Comparison of ENCODE assay signal across 9 cellular contexts in genomic region chr11:47918882-47919495, GRCh38.
DNase-seq lines count a peak whose midpoint lies in the region; ATAC-seq and TF ChIP-seq lines count a peak whose summit lies in the region.
"Had no signal": no experiment of that assay in that cellular context is flagged by ENCODE, and none has a peak within 500 bp of the region (broad histone marks: within the 10 kb centered on the region; RNA-seq: fewer than 3 reads in every experiment).

No MANE protein-coding gene starts in this region.

- H3K9ac ChIP-seq in BLaER1 (peak overlapping the region; percentile 2; the same call in 1 of the 2 replicates), Karpas-422 (ENCODE audit: low read length) (peak overlapping the region; percentile 84; the same call in 1 of the 2 replicates), neural progenitor cell (no peak overlapping the region)

- H4K20me1 ChIP-seq in BLaER1: no peaks in the 10 kb centered on the region
- H4K20me1 ChIP-seq in Karpas-422 (ENCODE audit: insufficient read depth, low read depth, low read length): no peaks in the 10 kb centered on the region
- no peaks in the 10 kb centered on the region for H4K20me1 ChIP-seq in neural progenitor cell (ENCODE audit: low read depth)

- H3K27me3 Mint-ChIP-seq in central memory CD8-positive, alpha-beta T cell: no peaks in the 10 kb centered on the region
- peaks cover 4% of the 10 kb centered on the region for H3K27me3 Mint-ChIP-seq in neural progenitor cell (ENCODE audit: insufficient read depth, low read depth)
- H3K27me3 Mint-ChIP-seq: activated CD4-positive, alpha-beta memory T cell treated with anti-CD3 and anti-CD28 coated beads, Interleukin-2, amount 10 ng/mL, durations not matched to agents 7 days and 5 days had no signal

- no peak overlapping the region for H3K4me3 Mint-ChIP-seq in central memory CD8-positive, alpha-beta T cell
- H3K4me3 Mint-ChIP-seq in neural progenitor cell: no peak overlapping the region
- H3K4me3 Mint-ChIP-seq: activated CD4-positive, alpha-beta memory T cell treated with anti-CD3 and anti-CD28 coated beads, Interleukin-2, amount 10 ng/mL, durations not matched to agents 7 days and 5 days had no signal

- peaks cover 46% of the 10 kb centered on the region for H3K4me1 Mint-ChIP-seq in central memory CD8-positive, alpha-beta T cell
- peaks cover 28% of the 10 kb centered on the region for H3K4me1 Mint-ChIP-seq in neural progenitor cell

- peak overlapping the region; percentile 73 for H3K4me2 ChIP-seq in BLaER1
- peak overlapping the region; percentile 82 for H3K4me2 ChIP-seq in Karpas-422 (ENCODE audit: low read depth, low read length, poor library complexity, severe bottlenecking)
- no peak overlapping the region for H3K4me2 ChIP-seq in neural progenitor cell

- no peaks in the 10 kb centered on the region for H3K9me2 ChIP-seq in Karpas-422 (replicated peaks; ENCODE audit: insufficient read depth, low read length)

- H3K79me2 ChIP-seq in Karpas-422 (ENCODE audit: low read length) (no peaks in the 10 kb centered on the region), neural progenitor cell (ENCODE audit: low read depth) (no peaks in the 10 kb centered on the region)

- no peak overlapping the region for H2AFZ ChIP-seq in Karpas-422 (ENCODE audit: low read length)
- H2AFZ ChIP-seq in neural progenitor cell (replicated peaks): no peak overlapping the region

- H3K9me3 Mint-ChIP-seq in central memory CD8-positive, alpha-beta T cell: no peaks in the 10 kb centered on the region
- no peaks in the 10 kb centered on the region for H3K9me3 Mint-ChIP-seq in neural progenitor cell
- H3K9me3 Mint-ChIP-seq: activated CD4-positive, alpha-beta memory T cell treated with anti-CD3 and anti-CD28 coated beads, Interleukin-2, amount 10 ng/mL, durations not matched to agents 7 days and 5 days had no signal

- H3K36me3 ChIP-seq in BLaER1 (no peaks in the 10 kb centered on the region), Karpas-422 (ENCODE audit: insufficient read depth, low read length) (no peaks in the 10 kb centered on the region), neural progenitor cell (no peaks in the 10 kb centered on the region)

- H3K27ac ChIP-seq in BLaER1 (peak overlapping the region; percentile 80; the same call in 1 of the 2 replicates), Karpas-422 (ENCODE audit: low read length) (peak overlapping the region; percentile 98), neural progenitor cell (no peak overlapping the region)

- peak overlapping the region; percentile 75 for H3K27ac Mint-ChIP-seq in central memory CD8-positive, alpha-beta T cell (ENCODE audit: low read depth)
- H3K27ac Mint-ChIP-seq in neural progenitor cell: peak overlapping the region; percentile 53

- no peak overlapping the region for H3K4me3 ChIP-seq in BLaER1
- no peak overlapping the region for H3K4me3 ChIP-seq in Karpas-422 (ENCODE audit: low read length)
- H3K4me3 ChIP-seq in neural progenitor cell: no peak overlapping the region

- H3K4me1 ChIP-seq in BLaER1: peaks cover 88% of the 10 kb centered on the region
- peaks cover 71% of the 10 kb centered on the region for H3K4me1 ChIP-seq in Karpas-422 (ENCODE audit: low read length)
- peaks cover 15% of the 10 kb centered on the region for H3K4me1 ChIP-seq in neural progenitor cell

- peaks cover 5% of the 10 kb centered on the region for H3K36me3 Mint-ChIP-seq in central memory CD8-positive, alpha-beta T cell (ENCODE audit: insufficient read depth)
- H3K36me3 Mint-ChIP-seq in neural progenitor cell: no peaks in the 10 kb centered on the region

- peaks cover 5% of the 10 kb centered on the region for H3F3A ChIP-seq in neural progenitor cell (ENCODE audit: low read depth)

- DNase-seq in Karpas-422 (no peak), neural progenitor cell (ENCODE audit: low spot score) (no peak), globus pallidus (ENCODE audit: low spot score) (no peak), GM20000 (ENCODE audit: low spot score) (no peak), cerebellar nuclear complex (lab: John Stamatoyannopoulos, UW) (no peak)
- no peak for DNase-seq in central memory CD8-positive, alpha-beta T cell (ENCODE audit: low spot score in 2 of 2)
- DNase-seq: activated CD4-positive, alpha-beta memory T cell treated with anti-CD3 and anti-CD28 coated beads, Interleukin-2, amount 10 ng/mL, durations not matched to agents 7 days and 5 days had no signal

- no peak for ATAC-seq in central memory CD8-positive, alpha-beta T cell (replicated peaks; ENCODE audit: extremely low read depth, poor library complexity, severe bottlenecking)
- ATAC-seq in HG02623 (IDR thresholded peaks at IDR 0.05; ENCODE audit: unreplicated experiment): no peak

- H3K9me3 ChIP-seq in BLaER1 (no peaks in the 10 kb centered on the region), Karpas-422 (ENCODE audit: low read length) (no peaks in the 10 kb centered on the region), neural progenitor cell (ENCODE audit: low read depth) (no peaks in the 10 kb centered on the region)

- H3K27me3 ChIP-seq in BLaER1 (no peaks in the 10 kb centered on the region), Karpas-422 (ENCODE audit: low read length) (no peaks in the 10 kb centered on the region), neural progenitor cell (no peaks in the 10 kb centered on the region)

- TF ChIP-seq CTCF in neural progenitor cell (IDR thresholded peaks at IDR 0.05) (no peak), GM20000 (IDR thresholded peaks at IDR 0.05; ENCODE audit: extremely low read depth, missing control alignments) (no peak)
